ENCODE assay signal across 10 cellular contexts in genomic region chr16:89924298-89924924, GRCh38. TPM values are rescaled to one million over a fixed set of nuclear protein-coding genes. Genes with fewer than 3 reads are reported as not detected.
DNase-seq lines count a peak whose midpoint lies in the region; ATAC-seq and TF ChIP-seq lines count a peak whose summit lies in the region.
"Had no signal": no experiment of that assay in that cellular context is flagged by ENCODE, and none has a peak within 500 bp of the region (broad histone marks: within the 10 kb centered on the region; RNA-seq: fewer than 3 reads in every experiment).

No MANE protein-coding gene starts in this region.

- H3F3A ChIP-seq in GM23338 (replicated peaks; ENCODE audit: low read depth), result 0 out of 2 replicates have a peak, but pooled peaks cover 8% of the 10 kb centered on the region

- peaks cover 13% of the 10 kb centered on the region; the same call in 1 of the 2 replicates for H4K20me1 ChIP-seq in GM23338 (replicated peaks; ENCODE audit: insufficient read depth)

- peaks cover 28% of the 10 kb centered on the region for H3K4me1 ChIP-seq in GM23338 (ENCODE audit: insufficient read depth)

- no peak overlapping the region for H3K27ac Mint-ChIP-seq in GM23338

- H3K9me2 ChIP-seq in GM23338 (ENCODE audit: insufficient read depth), result no peaks in the 10 kb centered on the region

- peak overlapping the region; percentile 68 for H3K4me3 Mint-ChIP-seq in GM23338

- ATAC-seq in GM23338 (peak; percentile 34), HG03354 (IDR thresholded peaks at IDR 0.05; ENCODE audit: poor library complexity, severe bottlenecking, unreplicated experiment) (no peak), GM18873 (IDR thresholded peaks at IDR 0.05; ENCODE audit: low FRiP score, unreplicated experiment) (no peak)

- no peak overlapping the region for H2AFZ ChIP-seq in GM23338

- peaks cover 19% of the 10 kb centered on the region for H3K79me2 ChIP-seq in GM23338 (replicated peaks; ENCODE audit: insufficient read depth)

- peaks cover 17% of the 10 kb centered on the region for H3K27me3 ChIP-seq in GM23338 (ENCODE audit: insufficient read depth)

- H3K9me3 Mint-ChIP-seq in GM23338, result no peaks in the 10 kb centered on the region

- no peak overlapping the region for H3K27ac ChIP-seq in GM23338 (ENCODE audit: low read depth)
- H3K27ac ChIP-seq: HL-60 had no signal

- peak overlapping the region; percentile 92 for H3K4me2 ChIP-seq in GM23338

- no peak; a peak in 1 of 4 replicates for TF ChIP-seq CTCF in GM23338 (conservative IDR thresholded peaks at IDR 0.05; ENCODE audit: low read depth in 2 of 2)

- peak overlapping the region; percentile 86 for H3K4me3 ChIP-seq in GM23338
- H3K4me3 ChIP-seq: lung had no signal

- no peaks in the 10 kb centered on the region for H3K36me3 ChIP-seq in GM23338 (ENCODE audit: insufficient read depth)

- H3K4me1 Mint-ChIP-seq in GM23338, result peaks cover 16% of the 10 kb centered on the region

- H3K27me3 Mint-ChIP-seq in GM23338 (ENCODE audit: insufficient read depth, low read depth, poor library complexity), result peaks cover 38% of the 10 kb centered on the region

- no peaks in the 10 kb centered on the region for H3K36me3 Mint-ChIP-seq in GM23338 (ENCODE audit: low read depth)

- DNase-seq in Ammon's horn (ENCODE audit: low spot score), result peak; percentile 79
- peak; percentile 94 for DNase-seq in GM23338 (ENCODE audit: low spot score)
- DNase-seq in OCI-M1 (lab: John Stamatoyannopoulos, UW), result peak; percentile 56
- peak; percentile 32 for DNase-seq in central memory CD4-positive, alpha-beta T cell
- DNase-seq in middle frontal gyrus (ENCODE audit: extremely low spot score, low spot score), result peak; percentile 45
- no peak for DNase-seq in NCI-H1048 (lab: John Stamatoyannopoulos, UW)

TF ChIP-seq in GM23338, 12 proteins besides CTCF, POLR2A, EP300 and RAD21:
- no peak for TF ChIP-seq ETS1 (IDR thresholded peaks at IDR 0.05)
- TF ChIP-seq REST (IDR thresholded peaks at IDR 0.05; ENCODE audit: unreplicated experiment), result peak; percentile 85

RNA-seq across cellular contexts. Expression of gene TUBB3, which starts 1.3 kb away (rescaled TPM):
- total RNA-seq in GM23338 (2014; rRNA removed; shearing (Covaris generic)), result 431 and 443 TPM in 2 replicates
- 139 and 149 TPM in 2 replicates for polyA plus RNA-seq in GM23338 (2016; fragmentation: Nextera tagmentation; extraction: Ambion mirVana)

RNA-seq across cellular contexts. Expression of gene MC1R, which starts 5.7 kb away (rescaled TPM):
- 2.9 and 4.3 TPM in 2 replicates for total RNA-seq in GM23338 (2014; rRNA removed; shearing (Covaris generic))
- 0.74 and 0.97 TPM in 2 replicates for polyA plus RNA-seq in GM23338 (2016; fragmentation: Nextera tagmentation; extraction: Ambion mirVana)

RNA-seq across cellular contexts. Expression of gene DEF8, which starts 24.1 kb away (rescaled TPM):
- total RNA-seq in GM23338 (2014; rRNA removed; shearing (Covaris generic)), result 83.5 and 89.9 TPM in 2 replicates
- polyA plus RNA-seq in GM23338 (2016; fragmentation: Nextera tagmentation; extraction: Ambion mirVana), result 98.9 and 105 TPM in 2 replicates

RNA-seq across cellular contexts. Expression of gene TCF25, which starts 51.0 kb away (rescaled TPM):
- 95.4 and 96.4 TPM in 2 replicates for total RNA-seq in GM23338 (2014; rRNA removed; shearing (Covaris generic))
- 143 and 149 TPM in 2 replicates for polyA plus RNA-seq in GM23338 (2016; fragmentation: Nextera tagmentation; extraction: Ambion mirVana)
